33 cellular contexts compared by ENCODE assay signal in genomic region chr2:229952256-229952835, GRCh38.
"Had no signal": no experiment of that assay in that cellular context is flagged by ENCODE, and none has a peak within 500 bp of the region (broad histone marks: within the 10 kb centered on the region; RNA-seq: fewer than 3 reads in every experiment).

No MANE protein-coding gene starts in this region.

- ATAC-seq: activated CD8-positive, alpha-beta memory T cell treated with anti-CD3 and anti-CD28 coated beads, Interleukin-2, amount 10 ng/mL, durations not matched to agents 7 days and 5 days; activated CD8-positive, alpha-beta T cell treated with anti-CD3 and anti-CD28 coated beads, Interleukin-2, amount 10 ng/mL, durations not matched to agents 7 days and 5 days; activated naive CD4-positive, alpha-beta T cell treated with anti-CD3 and anti-CD28 coated beads, Interleukin-2, amount 50 U/mL, for 72 hours; heart right ventricle; naive thymus-derived CD4-positive, alpha-beta T cell; pancreas; sciatic nerve; stimulated activated memory B cell treated with anti-CD40 and anti-IgM and Interleukin-4, amounts not matched to agents 10 μg/mL and 1 μg/mL and 100 μg/mL, for 72 hours; T-helper 17 cell had no signal

- H3K4me3 ChIP-seq: breast epithelium, esophagus squamous epithelium, heart right ventricle, pancreas, prostate gland, stomach, thyroid gland had no signal

- H3K27ac ChIP-seq: breast epithelium, epithelial cell of prostate, esophagus squamous epithelium, heart right ventricle, pancreas, prostate gland, stomach, thyroid gland, WERI-Rb-1 had no signal

- H3K36me3 ChIP-seq: breast epithelium, esophagus squamous epithelium, heart right ventricle, pancreas, prostate gland, stomach, thyroid gland, WERI-Rb-1 had no signal

- H3K4me1 Mint-ChIP-seq: central memory CD8-positive, alpha-beta T cell; immature natural killer cell had no signal

- H3K27me3 ChIP-seq: breast epithelium, esophagus squamous epithelium, heart right ventricle, pancreas, stomach, thyroid gland had no signal

- DNase-seq: activated CD4-positive, alpha-beta T cell treated with anti-CD3 and anti-CD28 coated beads for 1 hour; activated CD4-positive, alpha-beta T cell treated with anti-CD3 and anti-CD28 coated beads, Interleukin-2, amount 10 ng/mL, durations not matched to agents 7 days and 5 days; activated CD8-positive, alpha-beta memory T cell treated with anti-CD3 and anti-CD28 coated beads, Interleukin-2, amount 10 ng/mL, durations not matched to agents 7 days and 5 days; activated CD8-positive, alpha-beta T cell treated with anti-CD3 and anti-CD28 coated beads, Interleukin-2, amount 10 ng/mL, durations not matched to agents 7 days and 5 days; activated naive CD4-positive, alpha-beta T cell; activated T-cell treated with anti-CD3 and anti-CD28 coated beads, Interleukin-2, amount 50 U/mL, for 48 hours; effector CD4-positive, alpha-beta T cell; esophagus squamous epithelium; foreskin melanocyte; heart right ventricle; immature natural killer cell; kidney; midbrain; naive thymus-derived CD4-positive, alpha-beta T cell; nucleus accumbens; pancreas; retina; small intestine; stimulated activated CD4-positive, alpha-beta T cell treated with anti-CD3 and anti-CD28 coated beads, Interleukin-4, amount 100 ng/mL, for 4 hours; stimulated activated CD8-positive, alpha-beta memory T cell treated with anti-CD3 and anti-CD28 coated beads, Interleukin-4, amount 100 ng/mL, for 48 hours; stomach; T-helper 17 cell; T1000; thyroid gland; WERI-Rb-1 had no signal

- H3K27ac Mint-ChIP-seq: activated CD4-positive, alpha-beta T cell treated with anti-CD3 and anti-CD28 coated beads, Interleukin-2, amount 10 ng/mL, durations not matched to agents 7 days and 5 days; activated CD8-positive, alpha-beta memory T cell treated with anti-CD3 and anti-CD28 coated beads, Interleukin-2, amount 10 ng/mL, durations not matched to agents 7 days and 5 days; activated CD8-positive, alpha-beta T cell treated with anti-CD3 and anti-CD28 coated beads, Interleukin-2, amount 10 ng/mL, durations not matched to agents 7 days and 5 days; activated naive CD4-positive, alpha-beta T cell treated with anti-CD3 and anti-CD28 coated beads, Interleukin-2, amount 50 U/mL, for 72 hours; dendritic cell treated with granulocyte-macrophage colony-stimulating factor and Interleukin-4, amounts not matched to agents 40 ng/mL and 50 ng/mL, for 4 days; immature natural killer cell; stimulated activated memory B cell treated with anti-CD40 and anti-IgM and Interleukin-4, amounts not matched to agents 10 μg/mL and 1 μg/mL and 100 μg/mL, for 72 hours; T-helper 17 cell had no signal

- H3K36me3 Mint-ChIP-seq: activated CD8-positive, alpha-beta memory T cell treated with anti-CD3 and anti-CD28 coated beads, Interleukin-2, amount 10 ng/mL, durations not matched to agents 7 days and 5 days; activated naive CD4-positive, alpha-beta T cell treated with anti-CD3 and anti-CD28 coated beads, Interleukin-2, amount 50 U/mL, for 72 hours; immature natural killer cell; stimulated activated memory B cell treated with anti-CD40 and anti-IgM and Interleukin-4, amounts not matched to agents 10 μg/mL and 1 μg/mL and 100 μg/mL, for 72 hours had no signal

- H3K4me3 Mint-ChIP-seq: activated CD4-positive, alpha-beta T cell treated with anti-CD3 and anti-CD28 coated beads, Interleukin-2, amount 10 ng/mL, durations not matched to agents 7 days and 5 days; activated CD8-positive, alpha-beta memory T cell treated with anti-CD3 and anti-CD28 coated beads, Interleukin-2, amount 10 ng/mL, durations not matched to agents 7 days and 5 days; activated CD8-positive, alpha-beta T cell treated with anti-CD3 and anti-CD28 coated beads, Interleukin-2, amount 10 ng/mL, durations not matched to agents 7 days and 5 days; central memory CD8-positive, alpha-beta T cell; dendritic cell treated with granulocyte-macrophage colony-stimulating factor and Interleukin-4, amounts not matched to agents 40 ng/mL and 50 ng/mL, for 4 days; immature natural killer cell; naive thymus-derived CD4-positive, alpha-beta T cell; stimulated activated memory B cell treated with anti-CD40 and anti-IgM and Interleukin-4, amounts not matched to agents 10 μg/mL and 1 μg/mL and 100 μg/mL, for 72 hours; T-helper 17 cell had no signal

- H3K4me1 ChIP-seq: breast epithelium, esophagus squamous epithelium, heart right ventricle, pancreas, prostate gland, stomach, thyroid gland had no signal

- H3K9me3 ChIP-seq: breast epithelium, esophagus squamous epithelium, heart right ventricle, pancreas, prostate gland, stomach, thyroid gland had no signal

- H3K27me3 Mint-ChIP-seq: activated CD4-positive, alpha-beta T cell treated with anti-CD3 and anti-CD28 coated beads, Interleukin-2, amount 10 ng/mL, durations not matched to agents 7 days and 5 days; activated CD8-positive, alpha-beta memory T cell treated with anti-CD3 and anti-CD28 coated beads, Interleukin-2, amount 10 ng/mL, durations not matched to agents 7 days and 5 days; central memory CD8-positive, alpha-beta T cell; dendritic cell treated with granulocyte-macrophage colony-stimulating factor and Interleukin-4, amounts not matched to agents 40 ng/mL and 50 ng/mL, for 4 days; naive thymus-derived CD4-positive, alpha-beta T cell; stimulated activated memory B cell treated with anti-CD40 and anti-IgM and Interleukin-4, amounts not matched to agents 10 μg/mL and 1 μg/mL and 100 μg/mL, for 72 hours; T-helper 17 cell had no signal

- H3K9me3 Mint-ChIP-seq: activated CD4-positive, alpha-beta T cell treated with anti-CD3 and anti-CD28 coated beads, Interleukin-2, amount 10 ng/mL, durations not matched to agents 7 days and 5 days; activated naive CD4-positive, alpha-beta T cell treated with anti-CD3 and anti-CD28 coated beads, Interleukin-2, amount 50 U/mL, for 72 hours; central memory CD8-positive, alpha-beta T cell; dendritic cell treated with granulocyte-macrophage colony-stimulating factor and Interleukin-4, amounts not matched to agents 40 ng/mL and 50 ng/mL, for 4 days; immature natural killer cell; naive thymus-derived CD4-positive, alpha-beta T cell; stimulated activated memory B cell treated with anti-CD40 and anti-IgM and Interleukin-4, amounts not matched to agents 10 μg/mL and 1 μg/mL and 100 μg/mL, for 72 hours had no signal
